9 cellular contexts compared by ENCODE assay signal in genomic region chr7:137985897-137986251, GRCh38. TPM values are rescaled to one million over a fixed set of nuclear protein-coding genes. Genes with fewer than 3 reads are reported as not detected.
DNase-seq lines count a peak whose midpoint lies in the region; ATAC-seq and TF ChIP-seq lines count a peak whose summit lies in the region.
"Had no signal": no experiment of that assay in that cellular context is flagged by ENCODE, and none has a peak within 500 bp of the region (broad histone marks: within the 10 kb centered on the region; RNA-seq: fewer than 3 reads in every experiment).

No MANE protein-coding gene starts in this region.

- DNase-seq in HAP-1 (ENCODE audit: low spot score in 2 of 2) (no peak), foreskin melanocyte (no peak), globus pallidus (ENCODE audit: low spot score) (no peak)
- DNase-seq: body of pancreas had no signal

- no peaks in the 10 kb centered on the region for H3K9me3 ChIP-seq in liver (ENCODE audit: control insufficient read depth in 4 of 4, low read length in 3 of 4)
- H3K9me3 ChIP-seq in HAP-1: no peaks in the 10 kb centered on the region
- H3K9me3 ChIP-seq: body of pancreas had no signal

- peak overlapping the region; percentile 26; the same call in 1 of the 2 replicates for H3K4me3 ChIP-seq in GM08714 (ENCODE audit: low read length)
- H3K4me3 ChIP-seq in liver (ENCODE audit: low read depth in 1 of 3, low read length in 3 of 3): no peak overlapping the region
- no peak overlapping the region for H3K4me3 ChIP-seq in HAP-1
- H3K4me3 ChIP-seq: body of pancreas had no signal

- peak; percentile 61 for ATAC-seq in GM19452 (IDR thresholded peaks at IDR 0.05; ENCODE audit: unreplicated experiment)
- ATAC-seq in HG03103 (IDR thresholded peaks at IDR 0.05; ENCODE audit: low read depth, unreplicated experiment): peak; percentile 46
- ATAC-seq in esophagus mucosa: no peak

- no peak for TF ChIP-seq CTCF in liver (IDR thresholded peaks at IDR 0.05; ENCODE audit: low read depth, low read length, missing input control)

- in situ Hi-C loops in HAP-1 (cut with MboI; ENCODE audit: low sequenced_read_pairs): no loop called here

- H3K36me3 ChIP-seq in liver (ENCODE audit: control insufficient read depth in 4 of 4, insufficient read depth in 3 of 4, low read depth in 1 of 4, low read length in 3 of 4): no peaks in the 10 kb centered on the region
- H3K36me3 ChIP-seq in HAP-1 (replicated peaks): no peaks in the 10 kb centered on the region

- no peak for TF ChIP-seq RAD21 in liver (IDR thresholded peaks at IDR 0.05)

- peak overlapping the region; percentile 5 to 76 for H3K27ac ChIP-seq in liver (ENCODE audit: low read depth in 1 of 2, low read length in 2 of 2)

- no peaks in the 10 kb centered on the region for H3K27me3 ChIP-seq in liver (ENCODE audit: control insufficient read depth in 4 of 4, insufficient read depth in 4 of 4, low read length in 3 of 4)
- no peaks in the 10 kb centered on the region for H3K27me3 ChIP-seq in HAP-1 (ENCODE audit: low read depth)
- H3K27me3 ChIP-seq: body of pancreas had no signal

- H3K9ac ChIP-seq in liver (ENCODE audit: low read depth in 1 of 2, low read length in 2 of 2): no peak overlapping the region

- 94% methylated on average over 3 of the region's 3 CpGs for WGBS in liver

- H3K4me1 ChIP-seq in liver (ENCODE audit: control insufficient read depth in 4 of 4, insufficient read depth in 4 of 4, low read length in 3 of 4): peaks cover 8 to 33% (median 27%) of the 10 kb centered on the region in 4 donors
- H3K4me1 ChIP-seq in HAP-1: no peaks in the 10 kb centered on the region

TF ChIP-seq in liver, 16 proteins besides CTCF, POLR2A, EP300 and RAD21:
- TF ChIP-seq YY1 (IDR thresholded peaks at IDR 0.05) (no peak), ZBTB33 (IDR thresholded peaks at IDR 0.05) (no peak), EGR1 (IDR thresholded peaks at IDR 0.05; ENCODE audit: low read depth in 2 of 2) (no peak), HNF4G (IDR thresholded peaks at IDR 0.05) (no peak), GABPA (IDR thresholded peaks at IDR 0.05 in 1 of 2, conservative IDR thresholded peaks at IDR 0.05 in 1 of 2) (no peak), ATF3 (IDR thresholded peaks at IDR 0.05) (no peak), RXRA (IDR thresholded peaks at IDR 0.05) (no peak), NR2F2 (IDR thresholded peaks at IDR 0.05) (no peak), REST (IDR thresholded peaks at IDR 0.05) (no peak), TAF1 (conservative IDR thresholded peaks at IDR 0.05) (no peak), SP1 (IDR thresholded peaks at IDR 0.05) (no peak), MAX (IDR thresholded peaks at IDR 0.05) (no peak), JUND (IDR thresholded peaks at IDR 0.05) (no peak), HNF4A (conservative IDR thresholded peaks at IDR 0.05) (no peak), FOXA1 (IDR thresholded peaks at IDR 0.05) (no peak)

RNA-seq across cellular contexts. Expression of gene CREB3L2, which starts 16.0 kb away (rescaled TPM):
- total RNA-seq in liver (10 to 100 TPM; 12.9 to 16.6 TPM), esophagus mucosa (28.3 TPM)
- 1 to 10 TPM; 6.7 to 7.0 TPM for polyA plus RNA-seq in liver
